Comparison of ENCODE assay signal across 7 cellular contexts in genomic region chr18:74708169-74708568, GRCh38.
"Had no signal": no experiment of that assay in that cellular context is flagged by ENCODE, and none has a peak within 500 bp of the region (broad histone marks: within the 10 kb centered on the region; RNA-seq: fewer than 3 reads in every experiment).

No MANE protein-coding gene starts in this region.

- H3K4me3 Mint-ChIP-seq: H9 had no signal

- H3K4me3 ChIP-seq: GM23248, K562 had no signal

- ATAC-seq: K562 had no signal

- DNase-seq: GM23248, GOT3, H9, HCEC 1CT, IMR-90, KG1 had no signal

- H3K27ac Mint-ChIP-seq: H9 had no signal

- H3K27ac ChIP-seq: GM23248 had no signal

- H2AFZ ChIP-seq: GM23248 had no signal
